14 cellular contexts compared by ENCODE assay signal in genomic region chr1:2294033-2294640, GRCh38.
DNase-seq lines count a peak whose midpoint lies in the region; ATAC-seq and TF ChIP-seq lines count a peak whose summit lies in the region.
"Had no signal": no experiment of that assay in that cellular context is flagged by ENCODE, and none has a peak within 500 bp of the region (broad histone marks: within the 10 kb centered on the region; RNA-seq: fewer than 3 reads in every experiment).

No MANE protein-coding gene starts in this region.

- H3K4me3 Mint-ChIP-seq in CD4-positive, alpha-beta memory T cell = peak overlapping the region in 3 of 8 donors; percentile 17 to 54 (median 25)
- H3K4me3 Mint-ChIP-seq in IgD-negative memory B cell = no peak overlapping the region
- no peak overlapping the region for H3K4me3 Mint-ChIP-seq in dendritic cell treated with granulocyte-macrophage colony-stimulating factor and Interleukin-4, amounts not matched to agents 40 ng/mL and 50 ng/mL, for 4 days

- H3K4me1 ChIP-seq in CD4-positive, alpha-beta memory T cell (ENCODE audit: insufficient read depth, low read length) = peaks cover 99% of the 10 kb centered on the region
- H3K4me1 ChIP-seq in osteoblast (ENCODE audit: insufficient read depth, low read length) = peaks cover 40% of the 10 kb centered on the region

- no peaks in the 10 kb centered on the region for H3K36me3 ChIP-seq in CD4-positive, alpha-beta memory T cell (ENCODE audit: insufficient read depth, low read length)
- peaks cover 19% of the 10 kb centered on the region for H3K36me3 ChIP-seq in osteoblast (ENCODE audit: insufficient read depth, low read length)

- peak overlapping the region; percentile 27 to 99 (median 65) for H3K27ac Mint-ChIP-seq in CD4-positive, alpha-beta memory T cell
- H3K27ac Mint-ChIP-seq in IgD-negative memory B cell = peak overlapping the region in 2 of 3 donors; percentile 48 to 93
- peak overlapping the region; percentile 96 for H3K27ac Mint-ChIP-seq in dendritic cell treated with granulocyte-macrophage colony-stimulating factor and Interleukin-4, amounts not matched to agents 40 ng/mL and 50 ng/mL, for 4 days

- peaks cover 96% of the 10 kb centered on the region for H3K79me2 ChIP-seq in osteoblast (ENCODE audit: insufficient read depth, low read length)

- peak overlapping the region; percentile 6 for H3K27ac ChIP-seq in CD4-positive, alpha-beta memory T cell (ENCODE audit: low read depth, low read length)
- peak overlapping the region; percentile 64 for H3K27ac ChIP-seq in osteoblast (ENCODE audit: low read depth, low read length)
- H3K27ac ChIP-seq: testis had no signal

- CTCF ChIA-PET in CD4-positive, alpha-beta memory T cell (lab: Charles Lee; ENCODE audit: partially characterized antibody) = no interaction called here

- no peak for TF ChIP-seq CTCF in osteoblast (IDR thresholded peaks at IDR 0.05; ENCODE audit: extremely low read depth, low read depth, low read length)

- DNase-seq in CD4-positive, alpha-beta memory T cell = no peak
- peak; percentile 96 for DNase-seq in osteoblast (ENCODE audit: insufficient read length, low spot score, missing footprints)
- no peak for DNase-seq in RKO (ENCODE audit: low spot score)
- DNase-seq in Kasumi-1 (lab: John Stamatoyannopoulos, UW) = no peak
- no peak for DNase-seq in stimulated activated CD4-positive, alpha-beta T cell treated with anti-CD3 and anti-CD28 coated beads, Interleukin-4, amount 100 ng/mL, for 4 hours
- DNase-seq: activated CD8-positive, alpha-beta memory T cell treated with anti-CD3 and anti-CD28 coated beads, Interleukin-2, amount 50 U/mL, for 4 hours; caudate nucleus; GDM1; NCI-H1092; NCI-H510A; testis had no signal

- POLR2A ChIA-PET in CD4-positive, alpha-beta memory T cell (lab: Charles Lee; ENCODE audit: partially characterized antibody) = no interaction called here

- H2AFZ ChIP-seq in osteoblast (ENCODE audit: low read length) = no peak overlapping the region

- H3K4me2 ChIP-seq in osteoblast (ENCODE audit: insufficient read depth, low read length) = peak overlapping the region; percentile 19

- intact Hi-C loops in CD4-positive, alpha-beta memory T cell (cut with micrococcal nuclease) = no loop called here
- intact Hi-C loops in dendritic cell treated with granulocyte-macrophage colony-stimulating factor and Interleukin-4, amounts not matched to agents 40 ng/mL and 50 ng/mL, for 4 days (cut with micrococcal nuclease) = loop anchor here (5.0 kb wide), 2 partner anchors 47 to 62 kb away; no protein-coding TSS in a partner anchor

- no peak for ATAC-seq in HG03280 (IDR thresholded peaks at IDR 0.05; ENCODE audit: unreplicated experiment)

- H3K9me3 Mint-ChIP-seq in CD4-positive, alpha-beta memory T cell = peaks cover 0 to 2% (median 0%) of the 10 kb centered on the region in 8 donors
- H3K9me3 Mint-ChIP-seq in IgD-negative memory B cell = no peaks in the 10 kb centered on the region
- H3K9me3 Mint-ChIP-seq in dendritic cell treated with granulocyte-macrophage colony-stimulating factor and Interleukin-4, amounts not matched to agents 40 ng/mL and 50 ng/mL, for 4 days = no peaks in the 10 kb centered on the region

- peaks cover 40 to 100% (median 78%) of the 10 kb centered on the region in 4 donors for H3K4me1 Mint-ChIP-seq in CD4-positive, alpha-beta memory T cell
- H3K4me1 Mint-ChIP-seq in IgD-negative memory B cell = peaks cover 17 to 41% (median 34%) of the 10 kb centered on the region in 3 donors
- H3K4me1 Mint-ChIP-seq in dendritic cell treated with granulocyte-macrophage colony-stimulating factor and Interleukin-4, amounts not matched to agents 40 ng/mL and 50 ng/mL, for 4 days (ENCODE audit: low read depth) = peaks cover 100% of the 10 kb centered on the region

- no peak overlapping the region for H3K4me3 ChIP-seq in CD4-positive, alpha-beta memory T cell (ENCODE audit: low read length in 2 of 2)
- no peak overlapping the region for H3K4me3 ChIP-seq in osteoblast (ENCODE audit: insufficient read depth, low read length)
- H3K4me3 ChIP-seq: testis had no signal

- H3K27me3 ChIP-seq in CD4-positive, alpha-beta memory T cell (ENCODE audit: insufficient read depth, low read length) = no peaks in the 10 kb centered on the region
- H3K27me3 ChIP-seq in osteoblast (ENCODE audit: insufficient read depth, low read length) = no peaks in the 10 kb centered on the region
- H3K27me3 ChIP-seq: testis had no signal

- H3K9me3 ChIP-seq in CD4-positive, alpha-beta memory T cell (ENCODE audit: control insufficient read depth in 1 of 2, low read length in 2 of 2) = no peaks in the 10 kb centered on the region
- no peaks in the 10 kb centered on the region for H3K9me3 ChIP-seq in osteoblast (ENCODE audit: low read depth, low read length)
- H3K9me3 ChIP-seq: testis had no signal

- peaks cover 80% of the 10 kb centered on the region for H4K20me1 ChIP-seq in osteoblast (ENCODE audit: insufficient read depth, low read length)

- peaks cover 0 to 26% of the 10 kb centered on the region in 2 donors for H3K36me3 Mint-ChIP-seq in CD4-positive, alpha-beta memory T cell
- H3K36me3 Mint-ChIP-seq in IgD-negative memory B cell = no peaks in the 10 kb centered on the region
- peaks cover 69% of the 10 kb centered on the region for H3K36me3 Mint-ChIP-seq in dendritic cell treated with granulocyte-macrophage colony-stimulating factor and Interleukin-4, amounts not matched to agents 40 ng/mL and 50 ng/mL, for 4 days (ENCODE audit: low read depth)

- H3K27me3 Mint-ChIP-seq in CD4-positive, alpha-beta memory T cell = no peaks in the 10 kb centered on the region
- no peaks in the 10 kb centered on the region for H3K27me3 Mint-ChIP-seq in IgD-negative memory B cell
- H3K27me3 Mint-ChIP-seq in dendritic cell treated with granulocyte-macrophage colony-stimulating factor and Interleukin-4, amounts not matched to agents 40 ng/mL and 50 ng/mL, for 4 days = peaks cover 8% of the 10 kb centered on the region
